ENCODE assay signal across 9 cellular contexts in genomic region chr5:146751781-146752401, GRCh38.
A peak's percentile ranks its signal among the peaks of the same experiment; 100 is the strongest.
DNase-seq lines count a peak whose midpoint lies in the region; ATAC-seq and TF ChIP-seq lines count a peak whose summit lies in the region.
"Had no signal": no experiment of that assay in that cellular context is flagged by ENCODE, and none has a peak within 500 bp of the region (broad histone marks: within the 10 kb centered on the region; RNA-seq: fewer than 3 reads in every experiment).

No MANE protein-coding gene starts in this region.

- peak overlapping the region in 3 of 4 donors; percentile 61 to 72 (median 64) for H3K4me3 Mint-ChIP-seq in CD4-positive, CD25-positive, alpha-beta regulatory T cell
- peak overlapping the region; percentile 33 for H3K4me3 Mint-ChIP-seq in activated naive CD4-positive, alpha-beta T cell treated with anti-CD3 and anti-CD28 coated beads, Interleukin-2, amount 10 ng/mL, durations not matched to agents 7 days and 5 days
- H3K4me3 Mint-ChIP-seq in MCF 10A (ENCODE audit: unreplicated experiment) = no peak overlapping the region

- POLR2A ChIA-PET in MCF 10A (lab: Yijun Ruan, JAX) = no interaction called here

- peak overlapping the region; percentile 78 for H3K27ac ChIP-seq in CD4-positive, CD25-positive, alpha-beta regulatory T cell (ENCODE audit: insufficient read depth, low read length, poor library complexity, severe bottlenecking)
- no peak overlapping the region for H3K27ac ChIP-seq in vagina
- H3K27ac ChIP-seq: C4-2B had no signal

- H3K27ac Mint-ChIP-seq in CD4-positive, CD25-positive, alpha-beta regulatory T cell = peak overlapping the region; percentile 72 to 97 (median 90)
- peak overlapping the region; percentile 94 for H3K27ac Mint-ChIP-seq in activated naive CD4-positive, alpha-beta T cell treated with anti-CD3 and anti-CD28 coated beads, Interleukin-2, amount 10 ng/mL, durations not matched to agents 7 days and 5 days
- no peak overlapping the region for H3K27ac Mint-ChIP-seq in MCF 10A (ENCODE audit: low read depth, unreplicated experiment)

- TF ChIP-seq POLR2A in vagina (IDR thresholded peaks at IDR 0.05) = no peak

- H3K36me3 ChIP-seq in CD4-positive, CD25-positive, alpha-beta regulatory T cell (ENCODE audit: control insufficient read depth, insufficient read depth, low read length) = no peaks in the 10 kb centered on the region
- no peaks in the 10 kb centered on the region for H3K36me3 ChIP-seq in vagina

- no peaks in the 10 kb centered on the region for H3K27me3 Mint-ChIP-seq in CD4-positive, CD25-positive, alpha-beta regulatory T cell
- H3K27me3 Mint-ChIP-seq in activated naive CD4-positive, alpha-beta T cell treated with anti-CD3 and anti-CD28 coated beads, Interleukin-2, amount 10 ng/mL, durations not matched to agents 7 days and 5 days = peaks cover 2% of the 10 kb centered on the region
- H3K27me3 Mint-ChIP-seq in MCF 10A (ENCODE audit: insufficient read depth, unreplicated experiment) = no peaks in the 10 kb centered on the region

- DNase-seq in CD4-positive, CD25-positive, alpha-beta regulatory T cell = peak; percentile 14 to 92 (median 64)
- DNase-seq in LHCN-M2 (ENCODE audit: low read depth) (peak; percentile 36), MCF 10A (ENCODE audit: unreplicated experiment) (no peak), vagina (ENCODE audit: extremely low spot score in 2 of 2) (no peak), NCI-H2196 (lab: John Stamatoyannopoulos, UW; ENCODE audit: unreplicated experiment) (no peak)
- peak; percentile 80 for DNase-seq in activated naive CD4-positive, alpha-beta T cell treated with anti-CD3 and anti-CD28 coated beads, Interleukin-2, amount 10 ng/mL, durations not matched to agents 7 days and 5 days
- DNase-seq in stimulated activated naive CD4-positive, alpha-beta T cell (lab: John Stamatoyannopoulos, UW) = peak in 4 of 6 experiments; percentile 27 to 65 (median 62)

- no peaks in the 10 kb centered on the region for H3K27me3 ChIP-seq in CD4-positive, CD25-positive, alpha-beta regulatory T cell (ENCODE audit: control insufficient read depth, insufficient read depth, low read length)
- H3K27me3 ChIP-seq in vagina = no peaks in the 10 kb centered on the region

- peaks cover 0 to 9% (median 0%) of the 10 kb centered on the region in 7 donors for H3K9me3 Mint-ChIP-seq in CD4-positive, CD25-positive, alpha-beta regulatory T cell
- peaks cover 15% of the 10 kb centered on the region for H3K9me3 Mint-ChIP-seq in activated naive CD4-positive, alpha-beta T cell treated with anti-CD3 and anti-CD28 coated beads, Interleukin-2, amount 10 ng/mL, durations not matched to agents 7 days and 5 days
- no peaks in the 10 kb centered on the region for H3K9me3 Mint-ChIP-seq in MCF 10A (ENCODE audit: unreplicated experiment)

- H3K4me3 ChIP-seq in CD4-positive, CD25-positive, alpha-beta regulatory T cell (ENCODE audit: low read depth, low read length) = peak overlapping the region; percentile 70
- no peak overlapping the region for H3K4me3 ChIP-seq in vagina

- no peak for TF ChIP-seq CTCF in MCF 10A (IDR thresholded peaks at IDR 0.05; ENCODE audit: unreplicated experiment)
- TF ChIP-seq CTCF in vagina (IDR thresholded peaks at IDR 0.05) = no peak

- CTCF ChIA-PET in activated naive CD4-positive, alpha-beta T cell treated with anti-CD3 and anti-CD28 coated beads, Interleukin-2, amount 10 ng/mL, durations not matched to agents 7 days and 5 days (lab: Charles Lee) = interaction anchor here (1.2 kb wide), 1 partner anchor 213 kb away, joined by 5 read pairs; no protein-coding TSS in a partner anchor
- CTCF ChIA-PET in MCF 10A (lab: Yijun Ruan, JAX) = interaction anchor here (0.6 kb wide), 1 partner anchor 898 kb away, joined by 3 read pairs; no protein-coding TSS in a partner anchor

- no peaks in the 10 kb centered on the region for H3K9me3 ChIP-seq in CD4-positive, CD25-positive, alpha-beta regulatory T cell (ENCODE audit: control insufficient read depth in 2 of 2, low read length in 2 of 2)
- no peaks in the 10 kb centered on the region for H3K9me3 ChIP-seq in vagina

- H3K4me1 ChIP-seq in CD4-positive, CD25-positive, alpha-beta regulatory T cell (ENCODE audit: control insufficient read depth, insufficient read depth, low read length, poor library complexity, severe bottlenecking) = peaks cover 47% of the 10 kb centered on the region
- H3K4me1 ChIP-seq in vagina = no peaks in the 10 kb centered on the region

- peak; percentile 98 to 100 for ATAC-seq in CD4-positive, CD25-positive, alpha-beta regulatory T cell (ENCODE audit: low read depth in 2 of 2)
- peak; percentile 99 for ATAC-seq in GM21526 (IDR thresholded peaks at IDR 0.05; ENCODE audit: low FRiP score, unreplicated experiment)

- peaks cover 4% of the 10 kb centered on the region for H3K36me3 Mint-ChIP-seq in CD4-positive, CD25-positive, alpha-beta regulatory T cell
- peaks cover 12% of the 10 kb centered on the region for H3K36me3 Mint-ChIP-seq in activated naive CD4-positive, alpha-beta T cell treated with anti-CD3 and anti-CD28 coated beads, Interleukin-2, amount 10 ng/mL, durations not matched to agents 7 days and 5 days
- no peaks in the 10 kb centered on the region for H3K36me3 Mint-ChIP-seq in MCF 10A (ENCODE audit: insufficient read depth, unreplicated experiment)

- intact Hi-C loops in MCF 10A (cut with micrococcal nuclease) (no loop called here), vagina (cut with DNase I) (no loop called here)

- BruUV-seq in MCF 10A (replicated peaks; lab: Mats Ljungman, UMichigan) = no TSS peak

- peaks cover 28 to 54% (median 41%) of the 10 kb centered on the region in 4 donors for H3K4me1 Mint-ChIP-seq in CD4-positive, CD25-positive, alpha-beta regulatory T cell
- H3K4me1 Mint-ChIP-seq in activated naive CD4-positive, alpha-beta T cell treated with anti-CD3 and anti-CD28 coated beads, Interleukin-2, amount 10 ng/mL, durations not matched to agents 7 days and 5 days = peaks cover 40% of the 10 kb centered on the region
- H3K4me1 Mint-ChIP-seq in MCF 10A (ENCODE audit: insufficient read depth, unreplicated experiment) = no peaks in the 10 kb centered on the region

Comparison
In these comparisons a context has a peak if more than half of its experiments do, and no peak if none do; other contexts are left out.
1. DNase-seq: peak in CD4-positive, CD25-positive, alpha-beta regulatory T cell (3 of 3), LHCN-M2 (single experiment), activated naive CD4-positive, alpha-beta T cell treated with anti-CD3 and anti-CD28 coated beads, Interleukin-2, amount 10 ng/mL, durations not matched to agents 7 days and 5 days (single experiment) and stimulated activated naive CD4-positive, alpha-beta T cell (4 of 6); none in MCF 10A (single experiment), vagina (0 of 2) and NCI-H2196 (single experiment).